ENCODE assay signal across 12 cellular contexts in genomic region chr3:12832350-12833225, GRCh38. TPM values are rescaled to one million over a fixed set of nuclear protein-coding genes. Genes with fewer than 3 reads are reported as not detected.
DNase-seq lines count a peak whose midpoint lies in the region; ATAC-seq and TF ChIP-seq lines count a peak whose summit lies in the region.
"Had no signal": no experiment of that assay in that cellular context is flagged by ENCODE, and none has a peak within 500 bp of the region (broad histone marks: within the 10 kb centered on the region; RNA-seq: fewer than 3 reads in every experiment).

No MANE protein-coding gene starts in this region.

- no peaks in the 10 kb centered on the region for H3K9me3 Mint-ChIP-seq in activated naive CD4-positive, alpha-beta T cell treated with anti-CD3 and anti-CD28 coated beads, Interleukin-2, amount 10 ng/mL, durations not matched to agents 7 days and 5 days
- H3K9me3 Mint-ChIP-seq in activated CD8-positive, alpha-beta T cell treated with anti-CD3 and anti-CD28 coated beads, Interleukin-2, amount 10 ng/mL, durations not matched to agents 7 days and 5 days (ENCODE audit: insufficient read depth) = no peaks in the 10 kb centered on the region
- no peaks in the 10 kb centered on the region for H3K9me3 Mint-ChIP-seq in nephron progenitor cell

- no peaks in the 10 kb centered on the region for H3K27me3 Mint-ChIP-seq in activated naive CD4-positive, alpha-beta T cell treated with anti-CD3 and anti-CD28 coated beads, Interleukin-2, amount 10 ng/mL, durations not matched to agents 7 days and 5 days
- no peaks in the 10 kb centered on the region for H3K27me3 Mint-ChIP-seq in activated CD8-positive, alpha-beta T cell treated with anti-CD3 and anti-CD28 coated beads, Interleukin-2, amount 10 ng/mL, durations not matched to agents 7 days and 5 days (ENCODE audit: low read depth)
- no peaks in the 10 kb centered on the region for H3K27me3 Mint-ChIP-seq in nephron progenitor cell (ENCODE audit: low read depth, poor library complexity)

- no peak overlapping the region for H3K9ac ChIP-seq in HUES48 (ENCODE audit: low read depth, low read length)

- peaks cover 12% of the 10 kb centered on the region for H3K4me1 Mint-ChIP-seq in activated naive CD4-positive, alpha-beta T cell treated with anti-CD3 and anti-CD28 coated beads, Interleukin-2, amount 10 ng/mL, durations not matched to agents 7 days and 5 days
- H3K4me1 Mint-ChIP-seq in activated CD8-positive, alpha-beta T cell treated with anti-CD3 and anti-CD28 coated beads, Interleukin-2, amount 10 ng/mL, durations not matched to agents 7 days and 5 days (ENCODE audit: low read depth) = peaks cover 18% of the 10 kb centered on the region
- peaks cover 36% of the 10 kb centered on the region for H3K4me1 Mint-ChIP-seq in nephron progenitor cell

- POLR2A ChIA-PET in activated CD8-positive, alpha-beta T cell treated with anti-CD3 and anti-CD28 coated beads, Interleukin-2, amount 10 ng/mL, durations not matched to agents 7 days and 5 days (lab: Charles Lee) = interaction anchor here (2.5 kb wide), 1 partner anchor 9 kb away, joined by 16 read pairs; the partner anchor contains the start of gene RPL32

- H3K27me3 ChIP-seq in HUES48 (ENCODE audit: control insufficient read depth, insufficient read depth, low read length) = no peaks in the 10 kb centered on the region
- H3K27me3 ChIP-seq: heart left ventricle, testis had no signal

- no peaks in the 10 kb centered on the region for H3K9me3 ChIP-seq in HUES48 (ENCODE audit: control insufficient read depth, insufficient read depth, low read length)
- H3K9me3 ChIP-seq: heart left ventricle, testis had no signal

- peaks cover 15% of the 10 kb centered on the region; the same call in 1 of the 2 replicates for H3K4me1 ChIP-seq in HUES48 (ENCODE audit: control insufficient read depth, insufficient read depth, low read length)
- H3K4me1 ChIP-seq: testis had no signal

- TF ChIP-seq CTCF in nephron progenitor cell (IDR thresholded peaks at IDR 0.05) (no peak), GM10266 (IDR thresholded peaks at IDR 0.05; ENCODE audit: control insufficient read depth, insufficient read depth, low read depth, missing control alignments) (no peak)

- H3K27ac Mint-ChIP-seq in activated naive CD4-positive, alpha-beta T cell treated with anti-CD3 and anti-CD28 coated beads, Interleukin-2, amount 10 ng/mL, durations not matched to agents 7 days and 5 days = peak overlapping the region; percentile 24
- peak overlapping the region; percentile 16 for H3K27ac Mint-ChIP-seq in activated CD8-positive, alpha-beta T cell treated with anti-CD3 and anti-CD28 coated beads, Interleukin-2, amount 10 ng/mL, durations not matched to agents 7 days and 5 days
- peak overlapping the region; percentile 95 for H3K27ac Mint-ChIP-seq in nephron progenitor cell

- peak overlapping the region; percentile 60 for H3K27ac ChIP-seq in HUES48 (ENCODE audit: low read depth, low read length)
- H3K27ac ChIP-seq: heart left ventricle, testis had no signal

- H3K36me3 ChIP-seq in HUES48 (ENCODE audit: control insufficient read depth, insufficient read depth, low read length) = peaks cover 82% of the 10 kb centered on the region

- no peak for DNase-seq in activated naive CD4-positive, alpha-beta T cell treated with anti-CD3 and anti-CD28 coated beads, Interleukin-2, amount 10 ng/mL, durations not matched to agents 7 days and 5 days
- DNase-seq in activated naive CD4-positive, alpha-beta T cell (lab: John Stamatoyannopoulos, UW) = no peak
- no peak for DNase-seq in activated CD8-positive, alpha-beta T cell treated with anti-CD3 and anti-CD28 coated beads, Interleukin-2, amount 10 ng/mL, durations not matched to agents 7 days and 5 days
- DNase-seq in nephron progenitor cell (no peak), GM10266 (ENCODE audit: extremely low spot score) (no peak), iPS-NIHi7 (ENCODE audit: extremely low spot score) (no peak), Kasumi-1 (lab: John Stamatoyannopoulos, UW) (no peak)
- DNase-seq: amniotic stem cell, erythroblast, heart left ventricle, testis had no signal

- CTCF ChIA-PET in activated naive CD4-positive, alpha-beta T cell treated with anti-CD3 and anti-CD28 coated beads, Interleukin-2, amount 10 ng/mL, durations not matched to agents 7 days and 5 days (lab: Charles Lee) = interaction anchor here (0.6 to 1.9 kb wide), 3 partner anchors 9 to 111 kb away, joined by 3 to 7 read pairs (median 3); partner anchors contain the start of gene RPL32
- CTCF ChIA-PET in activated CD8-positive, alpha-beta T cell treated with anti-CD3 and anti-CD28 coated beads, Interleukin-2, amount 10 ng/mL, durations not matched to agents 7 days and 5 days (lab: Charles Lee) = interaction anchor here (0.9 to 3.1 kb wide), 4 partner anchors 9 to 45 kb away, joined by 3 to 13 read pairs (median 6); partner anchors contain the start of gene RPL32

- no peak overlapping the region for H3K4me3 Mint-ChIP-seq in activated naive CD4-positive, alpha-beta T cell treated with anti-CD3 and anti-CD28 coated beads, Interleukin-2, amount 10 ng/mL, durations not matched to agents 7 days and 5 days
- no peak overlapping the region for H3K4me3 Mint-ChIP-seq in activated CD8-positive, alpha-beta T cell treated with anti-CD3 and anti-CD28 coated beads, Interleukin-2, amount 10 ng/mL, durations not matched to agents 7 days and 5 days
- no peak overlapping the region for H3K4me3 Mint-ChIP-seq in nephron progenitor cell

- no peak overlapping the region for H3K4me3 ChIP-seq in HUES48 (ENCODE audit: low read depth, low read length)
- H3K4me3 ChIP-seq: heart left ventricle, testis had no signal

- peaks cover 54% of the 10 kb centered on the region for H3K36me3 Mint-ChIP-seq in activated naive CD4-positive, alpha-beta T cell treated with anti-CD3 and anti-CD28 coated beads, Interleukin-2, amount 10 ng/mL, durations not matched to agents 7 days and 5 days
- peaks cover 62% of the 10 kb centered on the region for H3K36me3 Mint-ChIP-seq in activated CD8-positive, alpha-beta T cell treated with anti-CD3 and anti-CD28 coated beads, Interleukin-2, amount 10 ng/mL, durations not matched to agents 7 days and 5 days (ENCODE audit: low read depth)
- peaks cover 56% of the 10 kb centered on the region for H3K36me3 Mint-ChIP-seq in nephron progenitor cell (ENCODE audit: low read depth)

- no peak for ATAC-seq in activated CD8-positive, alpha-beta T cell treated with anti-CD3 and anti-CD28 coated beads, Interleukin-2, amount 10 ng/mL, durations not matched to agents 7 days and 5 days
- ATAC-seq: heart left ventricle had no signal

RNA-seq across cellular contexts. Expression of gene RPL32, which starts 8.8 kb away (rescaled TPM):
- total RNA-seq in activated CD8-positive, alpha-beta T cell treated with anti-CD3 and anti-CD28 coated beads, Interleukin-2, amount 10 ng/mL, durations not matched to agents 7 days and 5 days = 1,000 to 10,000 TPM; 1,764 to 1,890 TPM

RNA-seq across cellular contexts. Expression of gene CAND2, which starts 36.1 kb away (rescaled TPM):
- total RNA-seq in activated CD8-positive, alpha-beta T cell treated with anti-CD3 and anti-CD28 coated beads, Interleukin-2, amount 10 ng/mL, durations not matched to agents 7 days and 5 days = under 1 TPM; 0.31 to 0.53 TPM

Comparison
In these comparisons a context has a peak if more than half of its experiments do, and no peak if none do; other contexts are left out.
1. H3K27ac Mint-ChIP-seq: peak in every context shown above with its lines; median percentile 95 in nephron progenitor cell; 24 in activated naive CD4-positive, alpha-beta T cell treated with anti-CD3 and anti-CD28 coated beads, Interleukin-2, amount 10 ng/mL, durations not matched to agents 7 days and 5 days; 16 in activated CD8-positive, alpha-beta T cell treated with anti-CD3 and anti-CD28 coated beads, Interleukin-2, amount 10 ng/mL, durations not matched to agents 7 days and 5 days.